8 cellular contexts compared by ENCODE assay signal in the genomic region with DNA sequence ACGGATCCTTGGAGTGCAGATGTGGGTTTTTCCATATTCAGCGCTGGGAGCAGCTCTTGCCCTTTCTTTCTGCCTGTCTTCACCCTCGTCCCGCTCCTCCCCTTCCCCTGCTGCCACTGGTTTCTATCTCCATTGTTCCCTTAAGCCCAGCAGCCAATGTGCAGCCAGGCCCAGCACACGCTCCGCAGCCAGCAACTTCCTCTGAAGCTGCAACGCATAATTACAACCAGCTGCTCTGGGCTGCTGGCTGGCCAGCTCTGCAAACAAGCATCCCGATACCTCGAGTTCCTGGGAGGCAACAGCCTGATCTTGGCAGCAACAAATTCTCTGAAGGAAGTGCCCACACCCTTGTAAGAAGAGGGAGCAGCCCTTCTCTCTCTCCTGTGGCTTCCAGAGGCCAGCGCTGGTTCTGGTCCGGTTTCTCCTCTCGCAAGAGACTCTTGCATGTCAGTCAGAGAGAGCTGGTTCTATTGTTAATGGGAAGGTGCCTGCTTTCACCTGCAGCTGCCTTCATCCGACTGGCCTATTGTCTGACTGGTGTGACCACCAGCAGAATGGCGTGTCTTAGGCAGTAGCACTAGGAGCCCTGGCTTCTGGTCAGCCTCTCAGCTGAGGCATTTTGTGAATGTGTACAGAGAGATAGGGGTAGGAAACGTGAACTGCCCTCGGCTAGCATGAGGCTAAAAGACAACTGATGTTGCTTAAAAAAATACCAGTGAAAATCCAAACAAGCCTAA.
DNase-seq lines count a peak whose midpoint lies in the region; ATAC-seq and TF ChIP-seq lines count a peak whose summit lies in the region.

No MANE protein-coding gene starts in this region.

- peak overlapping the region; percentile 68 for H3K9ac ChIP-seq in BLaER1
- H3K9ac ChIP-seq in neuronal stem cell (ENCODE audit: low read depth, low read length, poor library complexity): peak overlapping the region; percentile 65

- H3K27me3 Mint-ChIP-seq in stimulated activated memory B cell treated with anti-CD40 and anti-IgM and Interleukin-4, amounts not matched to agents 10 μg/mL and 1 μg/mL and 100 μg/mL, for 72 hours: peaks cover 53% of the 10 kb centered on the region
- H3K27me3 Mint-ChIP-seq in activated naive CD4-positive, alpha-beta T cell treated with anti-CD3 and anti-CD28 coated beads, Interleukin-2, amount 10 ng/mL, durations not matched to agents 7 days and 5 days: peaks cover 23% of the 10 kb centered on the region

- H3K36me3 ChIP-seq in BLaER1 (no peaks in the 10 kb centered on the region), neuronal stem cell (replicated peaks in 1 of 2; ENCODE audit: control insufficient read depth in 2 of 2, insufficient read depth in 2 of 2, low read length in 2 of 2) (no peaks in the 10 kb centered on the region)

- no peaks in the 10 kb centered on the region for H3K27me3 ChIP-seq in BLaER1
- no peaks in the 10 kb centered on the region for H3K27me3 ChIP-seq in neuronal stem cell (ENCODE audit: control insufficient read depth in 3 of 3, insufficient read depth in 3 of 3, low read depth in 1 of 3, low read length in 3 of 3)

- ATAC-seq in stimulated activated memory B cell treated with anti-CD40 and anti-IgM and Interleukin-4, amounts not matched to agents 10 μg/mL and 1 μg/mL and 100 μg/mL, for 72 hours: no peak

- peak overlapping the region; percentile 6 for H3K18ac ChIP-seq in neuronal stem cell (ENCODE audit: low read length)

- peak overlapping the region; percentile 76 for H2BK5ac ChIP-seq in neuronal stem cell (ENCODE audit: low read length)

- no peaks in the 10 kb centered on the region for H3K36me3 Mint-ChIP-seq in stimulated activated memory B cell treated with anti-CD40 and anti-IgM and Interleukin-4, amounts not matched to agents 10 μg/mL and 1 μg/mL and 100 μg/mL, for 72 hours
- H3K36me3 Mint-ChIP-seq in activated naive CD4-positive, alpha-beta T cell treated with anti-CD3 and anti-CD28 coated beads, Interleukin-2, amount 10 ng/mL, durations not matched to agents 7 days and 5 days: no peaks in the 10 kb centered on the region

- H3K4me2 ChIP-seq in BLaER1 (peak overlapping the region; percentile 89), neuronal stem cell (ENCODE audit: insufficient read depth, low read length, poor library complexity, severe bottlenecking) (peak overlapping the region; percentile 67)

- CTCF ChIA-PET in activated naive CD4-positive, alpha-beta T cell treated with anti-CD3 and anti-CD28 coated beads, Interleukin-2, amount 10 ng/mL, durations not matched to agents 7 days and 5 days (lab: Charles Lee): interaction anchor here (0.5 to 3.0 kb wide), 2 partner anchors 15 to 166 kb away, joined by 3 to 14 read pairs; no protein-coding TSS in a partner anchor

- peak overlapping the region; percentile 13 for H4K91ac ChIP-seq in neuronal stem cell (ENCODE audit: low read depth, low read length, poor library complexity)

- H4K20me1 ChIP-seq in BLaER1: no peaks in the 10 kb centered on the region

- H3K4me3 ChIP-seq in BLaER1: peak overlapping the region; percentile 38
- peak overlapping the region; percentile 9 to 42 for H3K4me3 ChIP-seq in foreskin fibroblast (ENCODE audit: low read depth in 1 of 2, low read length in 2 of 2)
- H3K4me3 ChIP-seq in neuronal stem cell (ENCODE audit: low read length in 2 of 2): peak overlapping the region; percentile 2 to 39

- DNase-seq in NCI-H1105 (lab: John Stamatoyannopoulos, UW) (peak; percentile 82), SKM-1 treated with dmso at 0.1 percent for 144 hours (lab: John Stamatoyannopoulos, UW; ENCODE audit: unreplicated experiment) (peak; percentile 78), foreskin fibroblast (peak; percentile 98 to 99), neuronal stem cell (ENCODE audit: low spot score) (peak; percentile 84)
- DNase-seq in activated CD4-positive, alpha-beta T cell treated with anti-CD3 and anti-CD28 coated beads, Interleukin-2, amount 50 U/mL, for 48 hours: no peak
- DNase-seq in activated naive CD4-positive, alpha-beta T cell treated with anti-CD3 and anti-CD28 coated beads, Interleukin-2, amount 10 ng/mL, durations not matched to agents 7 days and 5 days: no peak

- H3K4ac ChIP-seq in neuronal stem cell (ENCODE audit: low read length): no peak overlapping the region

- H2AFZ ChIP-seq in neuronal stem cell (ENCODE audit: low read length): peak overlapping the region; percentile 78

- no peak overlapping the region for H2AK5ac ChIP-seq in neuronal stem cell (ENCODE audit: low read depth, low read length)

- H3K27ac ChIP-seq in BLaER1 (peak overlapping the region; percentile 87), neuronal stem cell (replicated peaks; ENCODE audit: low read length) (peak overlapping the region; percentile 98)

- H3K4me1 Mint-ChIP-seq in stimulated activated memory B cell treated with anti-CD40 and anti-IgM and Interleukin-4, amounts not matched to agents 10 μg/mL and 1 μg/mL and 100 μg/mL, for 72 hours: peaks cover 27% of the 10 kb centered on the region
- peaks cover 32% of the 10 kb centered on the region for H3K4me1 Mint-ChIP-seq in activated naive CD4-positive, alpha-beta T cell treated with anti-CD3 and anti-CD28 coated beads, Interleukin-2, amount 10 ng/mL, durations not matched to agents 7 days and 5 days

- no peak overlapping the region for H3K23ac ChIP-seq in neuronal stem cell (ENCODE audit: low read depth, low read length, poor library complexity)

- H3K4me1 ChIP-seq in BLaER1 (peaks cover 91% of the 10 kb centered on the region), neuronal stem cell (ENCODE audit: control insufficient read depth in 2 of 2, insufficient read depth in 1 of 2, low read depth in 1 of 2, low read length in 2 of 2) (peaks cover 28 to 29% of the 10 kb centered on the region in 2 donors)

- H2BK120ac ChIP-seq in neuronal stem cell (ENCODE audit: low read depth, low read length): no peak overlapping the region

- H4K8ac ChIP-seq in neuronal stem cell (ENCODE audit: low read depth, low read length): no peak overlapping the region

- peak overlapping the region; percentile 1 for H2BK12ac ChIP-seq in neuronal stem cell (ENCODE audit: low read length)

- no peak overlapping the region for H3K27ac Mint-ChIP-seq in stimulated activated memory B cell treated with anti-CD40 and anti-IgM and Interleukin-4, amounts not matched to agents 10 μg/mL and 1 μg/mL and 100 μg/mL, for 72 hours
- no peak overlapping the region for H3K27ac Mint-ChIP-seq in activated naive CD4-positive, alpha-beta T cell treated with anti-CD3 and anti-CD28 coated beads, Interleukin-2, amount 10 ng/mL, durations not matched to agents 7 days and 5 days

- H3K4me3 Mint-ChIP-seq in stimulated activated memory B cell treated with anti-CD40 and anti-IgM and Interleukin-4, amounts not matched to agents 10 μg/mL and 1 μg/mL and 100 μg/mL, for 72 hours: no peak overlapping the region
- H3K4me3 Mint-ChIP-seq in activated naive CD4-positive, alpha-beta T cell treated with anti-CD3 and anti-CD28 coated beads, Interleukin-2, amount 10 ng/mL, durations not matched to agents 7 days and 5 days: no peak overlapping the region

- H3K79me1 ChIP-seq in neuronal stem cell (ENCODE audit: low read depth, low read length): no peaks in the 10 kb centered on the region

- no peak overlapping the region for H3K14ac ChIP-seq in neuronal stem cell (ENCODE audit: low read length)

- no peak for TF ChIP-seq CTCF in foreskin fibroblast (IDR thresholded peaks at IDR 0.05; ENCODE audit: low read depth, low read length)

- H2BK15ac ChIP-seq in neuronal stem cell (ENCODE audit: low read length): no peak overlapping the region

- H3K9me3 Mint-ChIP-seq in stimulated activated memory B cell treated with anti-CD40 and anti-IgM and Interleukin-4, amounts not matched to agents 10 μg/mL and 1 μg/mL and 100 μg/mL, for 72 hours: no peaks in the 10 kb centered on the region
- H3K9me3 Mint-ChIP-seq in activated naive CD4-positive, alpha-beta T cell treated with anti-CD3 and anti-CD28 coated beads, Interleukin-2, amount 10 ng/mL, durations not matched to agents 7 days and 5 days: no peaks in the 10 kb centered on the region

- H3K9me3 ChIP-seq in BLaER1 (no peaks in the 10 kb centered on the region), neuronal stem cell (replicated peaks in 1 of 2; ENCODE audit: control insufficient read depth in 2 of 2, insufficient read depth in 1 of 2, low read depth in 1 of 2, low read length in 2 of 2) (no peaks in the 10 kb centered on the region)

- WGBS in neuronal stem cell (ENCODE audit: extremely low coverage in 2 of 2, insufficient read length in 2 of 2, insufficient replicate concordance in 1 of 2), 2 donors: no CpG with 5 or more reads among the region's 16 CpGs

Comparison
In these comparisons a context has a peak if more than half of its experiments do, and no peak if none do; other contexts are left out.
1. DNase-seq: peak in NCI-H1105 (single experiment), SKM-1 treated with dmso at 0.1 percent for 144 hours (single experiment), foreskin fibroblast (2 of 2) and neuronal stem cell (single experiment); none in activated CD4-positive, alpha-beta T cell treated with anti-CD3 and anti-CD28 coated beads, Interleukin-2, amount 50 U/mL, for 48 hours (0 of 2) and activated naive CD4-positive, alpha-beta T cell treated with anti-CD3 and anti-CD28 coated beads, Interleukin-2, amount 10 ng/mL, durations not matched to agents 7 days and 5 days (single experiment).
2. Peak in every context shown above with its lines, with median percentiles within 50 percentile points of each other: H3K4me3 ChIP-seq.